ENCODE assay signal across 27 cellular contexts in genomic region chr16:72752004-72752695, GRCh38.
"Had no signal": no experiment of that assay in that cellular context is flagged by ENCODE, and none has a peak within 500 bp of the region (broad histone marks: within the 10 kb centered on the region; RNA-seq: fewer than 3 reads in every experiment).

No MANE protein-coding gene starts in this region.

- H3K4me1 ChIP-seq: SJCRH30 had no signal

- H3K27ac ChIP-seq: brain microvascular endothelial cell, SJCRH30, SK-N-MC, WERI-Rb-1 had no signal

- H3K27me3 ChIP-seq: brain microvascular endothelial cell, SJCRH30 had no signal

- ATAC-seq: activated CD8-positive, alpha-beta memory T cell treated with anti-CD3 and anti-CD28 coated beads, Interleukin-2, amount 10 ng/mL, durations not matched to agents 7 days and 5 days; activated naive CD8-positive, alpha-beta T cell treated with anti-CD3 and anti-CD28 coated beads, Interleukin-2, amount 50 U/mL, for 24 hours; K562; Panc1 had no signal

- DNase-seq: activated CD4-positive, alpha-beta memory T cell treated with anti-CD3 and anti-CD28 coated beads, Interleukin-2, amount 10 ng/mL, durations not matched to agents 7 days and 5 days; activated CD4-positive, alpha-beta T cell treated with anti-CD3 and anti-CD28 coated beads for 1 hour; activated CD4-positive, alpha-beta T cell treated with anti-CD3 and anti-CD28 coated beads for 48 hours; activated CD4-positive, CD25-positive, alpha-beta regulatory T cell; activated CD8-positive, alpha-beta memory T cell treated with anti-CD3 and anti-CD28 coated beads for 24 hours; activated CD8-positive, alpha-beta memory T cell treated with anti-CD3 and anti-CD28 coated beads, Interleukin-2, amount 10 ng/mL, durations not matched to agents 7 days and 5 days; activated CD8-positive, alpha-beta memory T cell treated with anti-CD3 and anti-CD28 coated beads, Interleukin-2, amount 50 U/mL, for 48 hours; activated effector memory CD4-positive, alpha-beta T cell treated with Interleukin-2 at 50 U/mL for 16 hours; activated naive CD4-positive, alpha-beta T cell treated with anti-CD3 and anti-CD28 coated beads, Interleukin-2, amount 10 ng/mL, durations not matched to agents 7 days and 5 days; activated naive CD8-positive, alpha-beta T cell treated with anti-CD3 and anti-CD28 coated beads, Interleukin-2, amount 50 U/mL, for 24 hours; activated T-cell treated with anti-CD3 and anti-CD28 coated beads, Interleukin-2, amount 50 U/mL, for 48 hours; anterior cingulate cortex; brain microvascular endothelial cell; NCI-H1105 treated with DMSO at 0.1 percent for 48 hours; NCI-H1436; NCI-H1694; NCI-H1930; NCI-H2227 treated with DMSO at 0.1 percent for 48 hours; NCI-H446; NCI-H524 treated with DMSO at 0.1 percent for 48 hours; SHP77; SJCRH30; T1000; WERI-Rb-1 had no signal

- H3K36me3 ChIP-seq: brain microvascular endothelial cell, SJCRH30, WERI-Rb-1 had no signal

- H3K9me3 ChIP-seq: SJCRH30 had no signal

- H3K4me3 ChIP-seq: K562, SJCRH30, SK-N-MC had no signal
